ENCODE assay signal across 20 cellular contexts in genomic region chr6:148596886-148597455, GRCh38.
"Had no signal": no experiment of that assay in that cellular context is flagged by ENCODE, and none has a peak within 500 bp of the region (broad histone marks: within the 10 kb centered on the region; RNA-seq: fewer than 3 reads in every experiment).

No MANE protein-coding gene starts in this region.

- H3K36me3 ChIP-seq: gastroesophageal sphincter, heart left ventricle, tibial nerve had no signal

- H3K4me3 ChIP-seq: coronary artery, gastroesophageal sphincter, heart left ventricle, lung, tibial nerve had no signal

- DNase-seq: activated CD4-positive, alpha-beta T cell treated with anti-CD3 and anti-CD28 coated beads, Interleukin-2, amount 50 U/mL, for 1 hour; activated CD8-positive, alpha-beta memory T cell treated with anti-CD3 and anti-CD28 coated beads, Interleukin-2, amount 50 U/mL, for 4 hours; activated effector memory CD4-positive, alpha-beta T cell treated with Interleukin-2 at 50 U/mL for 16 hours; activated naive CD4-positive, alpha-beta T cell treated with anti-CD3 and anti-CD28 coated beads, Interleukin-2, amount 10 ng/mL, durations not matched to agents 7 days and 5 days; activated naive CD8-positive, alpha-beta T cell treated with anti-CD3 and anti-CD28 coated beads, Interleukin-2, amount 50 U/mL, for 24 hours; activated T-cell treated with anti-CD3 and anti-CD28 coated beads, Interleukin-2, amount 50 U/mL, for 4 hours; erythroblast; heart left ventricle; kidney; midbrain; occipital lobe; retina; stimulated activated CD4-positive, alpha-beta T cell treated with anti-CD3 and anti-CD28 coated beads, Interleukin-1b, Interleukin-23, amount 100 ng/mL, for 48 hours; stimulated activated naive CD4-positive, alpha-beta T cell treated with Interleukin-2 at 50 U/mL for 16 hours had no signal

- H3K9me3 ChIP-seq: gastroesophageal sphincter, heart left ventricle, tibial nerve had no signal

- ATAC-seq: activated CD4-positive, CD25-positive, alpha-beta regulatory T cell treated with anti-CD3 and anti-CD28 coated beads, Interleukin-2, amount 50 U/mL, for 24 hours; activated naive CD8-positive, alpha-beta T cell treated with anti-CD3 and anti-CD28 coated beads, Interleukin-2, amount 50 U/mL, for 24 hours; activated T-cell treated with anti-CD3 and anti-CD28 coated beads, Interleukin-2, amount 50 U/mL, for 4 hours; gastroesophageal sphincter; heart left ventricle; left lobe of liver had no signal

- H3K27me3 ChIP-seq: gastroesophageal sphincter, heart left ventricle, tibial nerve had no signal

- H3K27ac ChIP-seq: coronary artery, gastroesophageal sphincter, heart left ventricle, tibial nerve had no signal

- H3K4me1 ChIP-seq: tibial nerve had no signal
